In genomic region chr1:235927551-235927950, GRCh38 we compare ENCODE assay signal across 7 cellular contexts.
A peak's percentile ranks its signal among the peaks of the same experiment; 100 is the strongest.
DNase-seq lines count a peak whose midpoint lies in the region; ATAC-seq, FAIRE-seq and TF ChIP-seq lines count a peak whose summit lies in the region.
"Not testable (repeated sequence)": the region's sequence is repeated elsewhere in the genome, so short reads cannot be mapped to it uniquely, and the experiment has no call there.

No MANE protein-coding gene starts in this region.

- peak in 1 of 2 donors; percentile 24 for TF ChIP-seq RAD21 in liver (IDR thresholded peaks at IDR 0.05)

- dilution Hi-C loops in mammary epithelial cell (cut with HindIII; ENCODE audit: low sequenced_read_pairs) = not testable (repeated sequence)

- peak overlapping the region in 8 of 11 experiments; percentile 2 to 100 (median 98); a peak in 10 of 22 replicates for H3K27ac ChIP-seq in BLaER1 treated with 17β-estradiol and CSF1 and Interleukin-3, amounts not matched to agents 10 nM and 100 nM
- not testable (repeated sequence) for H3K27ac ChIP-seq in mammary epithelial cell (ENCODE audit: insufficient read depth, low read depth, low read length); liver (ENCODE audit: low read depth in 1 of 2, low read length in 2 of 2)
- peak overlapping the region in 1 of 3 donors; percentile 22 for H3K27ac ChIP-seq in right lobe of liver

- ATAC-seq in left lobe of liver (peak; percentile 36), right lobe of liver (peak; percentile 42 to 51 (median 46))
- not testable (repeated sequence) for ATAC-seq in stimulated activated memory B cell treated with anti-CD40 and anti-IgM and Interleukin-4, amounts not matched to agents 10 μg/mL and 1 μg/mL and 100 μg/mL, for 72 hours

- peaks cover 55% of the 10 kb centered on the region for H3K4me1 Mint-ChIP-seq in stimulated activated memory B cell treated with anti-CD40 and anti-IgM and Interleukin-4, amounts not matched to agents 10 μg/mL and 1 μg/mL and 100 μg/mL, for 72 hours

- H3K4me3 ChIP-seq in BLaER1 treated with 17β-estradiol and CSF1 and Interleukin-3, amounts not matched to agents 10 nM and 100 nM; mammary epithelial cell (replicated peaks in 1 of 3; ENCODE audit: insufficient read depth in 1 of 3, low read depth in 2 of 3, low read length in 3 of 3); liver (ENCODE audit: low read depth in 1 of 3, low read length in 3 of 3); right lobe of liver: not testable (repeated sequence)

- not testable (repeated sequence) for H3K4me3 Mint-ChIP-seq in stimulated activated memory B cell treated with anti-CD40 and anti-IgM and Interleukin-4, amounts not matched to agents 10 μg/mL and 1 μg/mL and 100 μg/mL, for 72 hours

- CTCF ChIA-PET in mammary epithelial cell (lab: Charles Lee; ENCODE audit: low non-redundant PET) = not testable (repeated sequence)

- H3K36me3 ChIP-seq in BLaER1 treated with 17β-estradiol and CSF1 and Interleukin-3, amounts not matched to agents 10 nM and 100 nM; mammary epithelial cell (ENCODE audit: insufficient read depth, low read length); liver (ENCODE audit: control insufficient read depth in 4 of 4, insufficient read depth in 3 of 4, low read depth in 1 of 4, low read length in 3 of 4); right lobe of liver: not testable (repeated sequence)

- not testable (repeated sequence) for H3K9me3 ChIP-seq in BLaER1 treated with 17β-estradiol and CSF1 and Interleukin-3, amounts not matched to agents 10 nM and 100 nM (replicated peaks in 1 of 11); mammary epithelial cell (replicated peaks; ENCODE audit: insufficient read depth, low read length); liver (ENCODE audit: control insufficient read depth in 4 of 4, low read length in 3 of 4); right lobe of liver

- FAIRE-seq in TTC549 (lab: Jason Lieb, UNC) = peak; percentile 47

- H3K27me3 Mint-ChIP-seq in stimulated activated memory B cell treated with anti-CD40 and anti-IgM and Interleukin-4, amounts not matched to agents 10 μg/mL and 1 μg/mL and 100 μg/mL, for 72 hours = not testable (repeated sequence)

- TF ChIP-seq POLR2A in right lobe of liver (IDR thresholded peaks at IDR 0.05) = not testable (repeated sequence)

- DNase-seq in mammary epithelial cell; left lobe of liver (ENCODE audit: low spot score); right lobe of liver: not testable (repeated sequence)

- H4K20me1 ChIP-seq in BLaER1 treated with 17β-estradiol and CSF1 and Interleukin-3, amounts not matched to agents 10 nM and 100 nM; mammary epithelial cell (ENCODE audit: insufficient read depth, low read length): not testable (repeated sequence)

- intact Hi-C loops in mammary epithelial cell (cut with micrococcal nuclease); right lobe of liver (cut with DNase I): not testable (repeated sequence)

- H3K27ac Mint-ChIP-seq in stimulated activated memory B cell treated with anti-CD40 and anti-IgM and Interleukin-4, amounts not matched to agents 10 μg/mL and 1 μg/mL and 100 μg/mL, for 72 hours = peak overlapping the region; percentile 21

- H3K27me3 ChIP-seq in BLaER1 treated with 17β-estradiol and CSF1 and Interleukin-3, amounts not matched to agents 10 nM and 100 nM; mammary epithelial cell (ENCODE audit: insufficient read depth, low read length); liver (ENCODE audit: control insufficient read depth in 4 of 4, insufficient read depth in 4 of 4, low read length in 3 of 4); right lobe of liver: not testable (repeated sequence)

- H3K4me1 ChIP-seq in BLaER1 treated with 17β-estradiol and CSF1 and Interleukin-3, amounts not matched to agents 10 nM and 100 nM = peaks cover 43 to 81% (median 74%) of the 10 kb centered on the region in 10 experiments
- H3K4me1 ChIP-seq in mammary epithelial cell (ENCODE audit: insufficient read depth, low read length) = peaks cover 20% of the 10 kb centered on the region
- H3K4me1 ChIP-seq in liver (ENCODE audit: control insufficient read depth in 4 of 4, insufficient read depth in 4 of 4, low read length in 3 of 4) = peaks cover 10 to 51% (median 40%) of the 10 kb centered on the region in 4 donors
- peaks cover 0 to 61% (median 13%) of the 10 kb centered on the region in 4 donors for H3K4me1 ChIP-seq in right lobe of liver

- H3K36me3 Mint-ChIP-seq in stimulated activated memory B cell treated with anti-CD40 and anti-IgM and Interleukin-4, amounts not matched to agents 10 μg/mL and 1 μg/mL and 100 μg/mL, for 72 hours = not testable (repeated sequence)

- H3K9ac ChIP-seq in BLaER1 treated with 17β-estradiol and CSF1 and Interleukin-3, amounts not matched to agents 10 nM and 100 nM; mammary epithelial cell (ENCODE audit: insufficient read depth, low read length); liver (ENCODE audit: low read depth in 1 of 2, low read length in 2 of 2): not testable (repeated sequence)

- peak overlapping the region in 5 of 11 experiments; percentile 52 to 87 (median 84); a peak in 7 of 22 replicates for H3K4me2 ChIP-seq in BLaER1 treated with 17β-estradiol and CSF1 and Interleukin-3, amounts not matched to agents 10 nM and 100 nM
- not testable (repeated sequence) for H3K4me2 ChIP-seq in mammary epithelial cell (ENCODE audit: insufficient read depth, low read depth, low read length)

- TF ChIP-seq CTCF in mammary epithelial cell (conservative IDR thresholded peaks at IDR 0.05 in 1 of 2, IDR thresholded peaks at IDR 0.05 in 1 of 2; ENCODE audit: extremely low read depth in 1 of 2, insufficient read depth in 1 of 2, low read depth in 1 of 2, low read length in 2 of 2); liver (IDR thresholded peaks at IDR 0.05; ENCODE audit: low read depth, low read length, missing input control); right lobe of liver (IDR thresholded peaks at IDR 0.05): not testable (repeated sequence)

- not testable (repeated sequence) for H3K9me3 Mint-ChIP-seq in stimulated activated memory B cell treated with anti-CD40 and anti-IgM and Interleukin-4, amounts not matched to agents 10 μg/mL and 1 μg/mL and 100 μg/mL, for 72 hours

- in situ Hi-C loops in mammary epithelial cell (cut with MboI; ENCODE audit: low sequenced_read_pairs in 2 of 2) = not testable (repeated sequence)

- H2AFZ ChIP-seq in mammary epithelial cell (ENCODE audit: low read depth, low read length) = not testable (repeated sequence)

- H3K79me2 ChIP-seq in mammary epithelial cell (ENCODE audit: insufficient read depth, low read length) = not testable (repeated sequence)

- BruUV-seq in mammary epithelial cell (replicated peaks; lab: Mats Ljungman, UMichigan) = TSS peak; percentile 61

TF ChIP-seq in liver, 16 proteins besides CTCF, POLR2A, EP300 and RAD21:
- TF ChIP-seq RXRA (IDR thresholded peaks at IDR 0.05) (peak in 1 of 2 donors; percentile 73), JUND (IDR thresholded peaks at IDR 0.05) (peak in 1 of 2 donors; percentile 45), YY1 (IDR thresholded peaks at IDR 0.05) (peak; percentile 62), HNF4A (conservative IDR thresholded peaks at IDR 0.05) (peak; percentile 45 to 78), FOXA1 (IDR thresholded peaks at IDR 0.05) (peak; percentile 47), MAX (IDR thresholded peaks at IDR 0.05) (peak; percentile 53), FOXA2 (IDR thresholded peaks at IDR 0.05) (peak; percentile 78)
TF ChIP-seq in liver: peak in this region for 7; not testable (repeated sequence) for 9.
